Comparison of ENCODE assay signal across 1 cellular context in genomic region chr15:71114887-71115566, GRCh38.
TF ChIP-seq lines count a peak whose summit lies in the region.

TSS of gene THSD4 (plus strand) at chr15:71115471.

TF ChIP-seq in HEK293, 187 proteins besides CTCF, POLR2A, EP300 and RAD21 (continued from another document and continues in another):
- TF ChIP-seq ZNF518A (tag by site-specific recombination; conservative IDR thresholded peaks at IDR 0.05; ENCODE audit: low read depth) (no peak), KLF10 (tag by site-specific recombination; IDR thresholded peaks at IDR 0.05) (peak; percentile 28; the same call in 1 of the 2 replicates), ZBTB10 (tag by site-specific recombination; IDR thresholded peaks at IDR 0.05) (peak; percentile 99), ZNF585B (tag by site-specific recombination; IDR thresholded peaks at IDR 0.05) (no peak), ZNF404 (tag by site-specific recombination; IDR thresholded peaks at IDR 0.05) (no peak), ZNF362 (tag by site-specific recombination; IDR thresholded peaks at IDR 0.05) (no peak), ZNF16 (tag by site-specific recombination; IDR thresholded peaks at IDR 0.05; ENCODE audit: low read depth) (no peak), ZNF426 (tag by site-specific recombination; IDR thresholded peaks at IDR 0.05) (no peak), ZNF391 (tag by site-specific recombination; IDR thresholded peaks at IDR 0.05; ENCODE audit: borderline replicate concordance, low read depth) (no peak), EGR2 (tag by site-specific recombination; IDR thresholded peaks at IDR 0.05; ENCODE audit: low read depth) (peak; percentile 76), ZNF416 (tag by site-specific recombination; IDR thresholded peaks at IDR 0.05) (no peak), ZSCAN5A (tag by site-specific recombination; IDR thresholded peaks at IDR 0.05) (no peak; the same call in 1 of the 2 replicates), TCF7L2 (IDR thresholded peaks at IDR 0.05; ENCODE audit: borderline replicate concordance, low read depth, low read length) (no peak), ZNF777 (tag by site-specific recombination; IDR thresholded peaks at IDR 0.05; ENCODE audit: borderline replicate concordance) (no peak), SP2 (tag by site-specific recombination; IDR thresholded peaks at IDR 0.05) (peak; percentile 27), ZNF223 (tag by site-specific recombination; IDR thresholded peaks at IDR 0.05) (no peak), ZNF571 (tag by site-specific recombination; IDR thresholded peaks at IDR 0.05) (no peak), ZFP3 (tag by site-specific recombination; IDR thresholded peaks at IDR 0.05; ENCODE audit: low read depth) (no peak), ZNF341 (tag by site-specific recombination; IDR thresholded peaks at IDR 0.05; ENCODE audit: low read depth) (peak; percentile 82), ZBTB7A (tag by site-specific recombination; IDR thresholded peaks at IDR 0.05; ENCODE audit: low read depth) (peak; percentile 56; the same call in 1 of the 2 replicates), ZNF660 (tag by site-specific recombination; IDR thresholded peaks at IDR 0.05) (peak; percentile 91), ZNF366 (tag by site-specific recombination; conservative IDR thresholded peaks at IDR 0.05) (peak; percentile 85), ZNF214 (tag by site-specific recombination; IDR thresholded peaks at IDR 0.05; ENCODE audit: borderline replicate concordance) (no peak), ZBTB17 (tag by site-specific recombination; IDR thresholded peaks at IDR 0.05) (peak; percentile 84), SCRT1 (tag by site-specific recombination; IDR thresholded peaks at IDR 0.05; ENCODE audit: borderline replicate concordance) (peak; percentile 67; the same call in 1 of the 2 replicates), SP3 (tag by site-specific recombination; IDR thresholded peaks at IDR 0.05) (peak; percentile 50), ZNF394 (tag by site-specific recombination; IDR thresholded peaks at IDR 0.05; ENCODE audit: borderline replicate concordance) (peak; percentile 28; the same call in 1 of the 2 replicates), ZNF768 (tag by site-specific recombination; IDR thresholded peaks at IDR 0.05) (no peak), ZNF398 (tag by site-specific recombination; IDR thresholded peaks at IDR 0.05) (peak; percentile 65; the same call in 1 of the 2 replicates), ZNF2 (tag by site-specific recombination; IDR thresholded peaks at IDR 0.05) (peak; percentile 75), ZNF626 (tag by site-specific recombination; IDR thresholded peaks at IDR 0.05) (no peak), ZNF37A (tag by site-specific recombination; IDR thresholded peaks at IDR 0.05) (no peak), ZNF335 (tag by site-specific recombination; conservative IDR thresholded peaks at IDR 0.05) (no peak), ZNF140 (tag by site-specific recombination; IDR thresholded peaks at IDR 0.05) (no peak), ZNF776 (tag by site-specific recombination; IDR thresholded peaks at IDR 0.05; ENCODE audit: borderline replicate concordance) (no peak), KLF17 (tag by site-specific recombination; IDR thresholded peaks at IDR 0.05) (peak; percentile 98), ZNF837 (tag by site-specific recombination; IDR thresholded peaks at IDR 0.05) (no peak), RBAK (tag by site-specific recombination; IDR thresholded peaks at IDR 0.05) (no peak), REPIN1 (tag by site-specific recombination; IDR thresholded peaks at IDR 0.05; ENCODE audit: low read depth) (no peak), ZNF10 (tag by site-specific recombination; IDR thresholded peaks at IDR 0.05) (peak; percentile 28; the same call in 1 of the 2 replicates), HOXD13 (CRISPR knock-in tag; IDR thresholded peaks at IDR 0.05; ENCODE audit: borderline replicate concordance) (no peak), ZNF324 (tag by site-specific recombination; IDR thresholded peaks at IDR 0.05) (peak; percentile 85; the same call in 1 of the 2 replicates), ZNF645 (tag by site-specific recombination; IDR thresholded peaks at IDR 0.05) (no peak), ZNF792 (tag by site-specific recombination; IDR thresholded peaks at IDR 0.05) (no peak), YY2 (tag by site-specific recombination; IDR thresholded peaks at IDR 0.05) (no peak; the same call in 1 of the 2 replicates), ZNF202 (tag by site-specific recombination; IDR thresholded peaks at IDR 0.05; ENCODE audit: borderline replicate concordance) (no peak), ZNF548 (tag by site-specific recombination; IDR thresholded peaks at IDR 0.05) (no peak), ZNF830 (tag by site-specific recombination; IDR thresholded peaks at IDR 0.05; ENCODE audit: low read depth) (no peak), ZNF114 (tag by site-specific recombination; IDR thresholded peaks at IDR 0.05) (no peak), ZNF610 (tag by site-specific recombination; IDR thresholded peaks at IDR 0.05; ENCODE audit: borderline replicate concordance) (peak; percentile 77), ZNF677 (tag by site-specific recombination; IDR thresholded peaks at IDR 0.05) (no peak), ATF2 (tag by site-specific recombination; IDR thresholded peaks at IDR 0.05; ENCODE audit: low read depth) (no peak), BCL11B (tag by site-specific recombination; IDR thresholded peaks at IDR 0.05; ENCODE audit: low read depth) (peak; percentile 99), ZNF274 (IDR thresholded peaks at IDR 0.05; ENCODE audit: low read length) (no peak), ZNF274 (tag by site-specific recombination; IDR thresholded peaks at IDR 0.05; ENCODE audit: borderline replicate concordance) (no peak), ZNF350 (tag by site-specific recombination; IDR thresholded peaks at IDR 0.05) (no peak), ZNF558 (tag by site-specific recombination; IDR thresholded peaks at IDR 0.05) (no peak), SETDB1 (IDR thresholded peaks at IDR 0.05; ENCODE audit: insufficient read length, low read length) (no peak), TRIM28 (IDR thresholded peaks at IDR 0.05; ENCODE audit: borderline replicate concordance, low read length) (no peak)
